In genomic region chr17:40364906-40365305, GRCh38 we compare ENCODE assay signal across 16 cellular contexts. TPM values are rescaled to one million over a fixed set of nuclear protein-coding genes. Genes with fewer than 3 reads are reported as not detected.
DNase-seq lines count a peak whose midpoint lies in the region; ATAC-seq, FAIRE-seq and TF ChIP-seq lines count a peak whose summit lies in the region.
"Had no signal": no experiment of that assay in that cellular context is flagged by ENCODE, and none has a peak within 500 bp of the region (broad histone marks: within the 10 kb centered on the region; RNA-seq: fewer than 3 reads in every experiment).

No MANE protein-coding gene starts in this region.

- TF ChIP-seq RAD21 in HepG2 (CRISPR knock-in tag; IDR thresholded peaks at IDR 0.05): no peak

- CTCF ChIA-PET in HepG2 (lab: Yijun Ruan, JAX; ENCODE audit: low intra/inter-chr PET ratio, low total read pairs): no interaction called here

- H3K27me3 ChIP-seq in HepG2 (ENCODE audit: control insufficient read depth in 1 of 2, insufficient read depth in 2 of 2, low read length in 2 of 2): peaks cover 0 to 11% of the 10 kb centered on the region in 2 experiments; a peak in 2 of 5 replicates
- H3K27me3 ChIP-seq in right lobe of liver: no peaks in the 10 kb centered on the region
- H3K27me3 ChIP-seq in astrocyte (ENCODE audit: insufficient read depth, low read length): peaks cover 4% of the 10 kb centered on the region
- no peaks in the 10 kb centered on the region for H3K27me3 ChIP-seq in HAP-1 (ENCODE audit: low read depth)

- TF ChIP-seq CTCF in HepG2 (CRISPR knock-in tag; IDR thresholded peaks at IDR 0.05) (no peak), right lobe of liver (IDR thresholded peaks at IDR 0.05) (no peak), astrocyte (IDR thresholded peaks at IDR 0.05; ENCODE audit: insufficient read depth, low read depth, low read length) (no peak)

- H3K4me2 ChIP-seq in HepG2 (ENCODE audit: low read depth, low read length) (no peak overlapping the region), astrocyte (ENCODE audit: low read length) (peak overlapping the region; percentile 90)

- no peaks in the 10 kb centered on the region for H4K20me1 ChIP-seq in HepG2 (ENCODE audit: insufficient read depth, low read length)
- no peaks in the 10 kb centered on the region for H4K20me1 ChIP-seq in astrocyte (ENCODE audit: insufficient read depth, low read length)

- peak overlapping the region; percentile 27 for H3K4me3 Mint-ChIP-seq in astrocyte (ENCODE audit: unreplicated experiment)
- H3K4me3 Mint-ChIP-seq: central memory CD8-positive, alpha-beta T cell had no signal

- intact Hi-C loops in HepG2 (cut with micrococcal nuclease; ENCODE audit: unreplicated experiment): no loop called here
- intact Hi-C loops in right lobe of liver (cut with DNase I): loop anchor here in 1 of 2 donors (10.0 kb wide), 1 partner anchor 120 kb away; no protein-coding TSS in a partner anchor

- DNase-seq in HepG2 (ENCODE audit: low spot score) (no peak), right lobe of liver (no peak), astrocyte (ENCODE audit: low read depth) (no peak), GM19238 (ENCODE audit: insufficient read length, low spot score) (no peak), HAP-1 (ENCODE audit: low spot score in 2 of 2) (no peak), DMS153 (lab: John Stamatoyannopoulos, UW) (no peak)
- DNase-seq: activated CD4-positive, alpha-beta T cell treated with anti-CD3 and anti-CD28 coated beads for 1 hour; activated CD8-positive, alpha-beta memory T cell treated with anti-CD3 and anti-CD28 coated beads, Interleukin-2, amount 50 U/mL, for 4 hours; AML-193; effector CD8-positive, alpha-beta T cell; NCI-H187 treated with DMSO at 0.1 percent for 48 hours; NCI-H446 had no signal

- no peak overlapping the region for H3K4me3 ChIP-seq in HepG2 (replicated peaks in 1 of 3; ENCODE audit: insufficient read depth in 1 of 3, low read depth in 2 of 3, low read length in 3 of 3)
- H3K4me3 ChIP-seq in right lobe of liver: no peak overlapping the region
- H3K4me3 ChIP-seq in astrocyte (ENCODE audit: insufficient read depth, low read depth, low read length): no peak overlapping the region
- peak overlapping the region; percentile 51 for H3K4me3 ChIP-seq in mesodermal cell (ENCODE audit: extremely low read depth, insufficient read depth, low read length, poor library complexity, severe bottlenecking)
- H3K4me3 ChIP-seq in HAP-1: no peak overlapping the region

- in situ Hi-C loops in HepG2 (cut with HindIII; ENCODE audit: extremely low pct_ligation_motif_present, low pct_unique_long_range_greater_than_20kb): loop anchor here (5.0 kb wide), 1 partner anchor 167 kb away; no protein-coding TSS in a partner anchor
- in situ Hi-C loops in HAP-1 (cut with MboI; ENCODE audit: low sequenced_read_pairs): loop anchor here (5.0 kb wide), 1 partner anchor 167 kb away; no protein-coding TSS in a partner anchor

- H3K36me3 Mint-ChIP-seq in astrocyte (ENCODE audit: low read depth, unreplicated experiment): no peaks in the 10 kb centered on the region

- H3K36me3 ChIP-seq in HepG2 (replicated peaks in 1 of 2; ENCODE audit: control insufficient read depth in 1 of 2, insufficient read depth in 2 of 2, low read length in 2 of 2): no peaks in the 10 kb centered on the region
- H3K36me3 ChIP-seq in right lobe of liver: no peaks in the 10 kb centered on the region
- no peaks in the 10 kb centered on the region for H3K36me3 ChIP-seq in astrocyte (ENCODE audit: insufficient read depth, low read length)
- H3K36me3 ChIP-seq in mesodermal cell (ENCODE audit: control insufficient read depth, insufficient read depth, low read length): no peaks in the 10 kb centered on the region
- no peaks in the 10 kb centered on the region for H3K36me3 ChIP-seq in HAP-1 (replicated peaks)

- no peak for TF ChIP-seq EP300 in HepG2 (IDR thresholded peaks at IDR 0.05; ENCODE audit: low read depth in 2 of 2, low read length in 2 of 2)
- TF ChIP-seq EP300 in HepG2 (CRISPR knock-in tag; IDR thresholded peaks at IDR 0.05; ENCODE audit: borderline replicate concordance): no peak

- POLR2A ChIA-PET in HepG2 (lab: Yijun Ruan, JAX): interaction anchor here (0.6 to 1.3 kb wide), 3 partner anchors 12 to 161 kb away, joined by 3 to 5 read pairs (median 4); no protein-coding TSS in a partner anchor

- BruUV-seq in HepG2 (replicated peaks; lab: Mats Ljungman, UMichigan): no TSS peak

- H3K4me1 ChIP-seq in HepG2 (ENCODE audit: insufficient read depth, low read length) (peaks cover 28% of the 10 kb centered on the region), right lobe of liver (no peaks in the 10 kb centered on the region), astrocyte (ENCODE audit: insufficient read depth, low read length) (peaks cover 6% of the 10 kb centered on the region), mesodermal cell (ENCODE audit: control insufficient read depth, insufficient read depth, low read length, poor library complexity, severe bottlenecking) (no peaks in the 10 kb centered on the region), HAP-1 (no peaks in the 10 kb centered on the region)

- H3K27me3 Mint-ChIP-seq in astrocyte (ENCODE audit: low read depth, unreplicated experiment): peaks cover 9% of the 10 kb centered on the region

- FAIRE-seq in HepG2 (lab: Jason Lieb, UNC): no peak
- no peak for FAIRE-seq in astrocyte (lab: Jason Lieb, UNC)

- no peak overlapping the region for H3K27ac Mint-ChIP-seq in astrocyte (ENCODE audit: unreplicated experiment)

- no peaks in the 10 kb centered on the region for H3K79me2 ChIP-seq in HepG2 (ENCODE audit: insufficient read depth, low read length)
- no peaks in the 10 kb centered on the region for H3K79me2 ChIP-seq in astrocyte (ENCODE audit: insufficient read depth, low read length)

- no peak for ATAC-seq in HepG2
- ATAC-seq in right lobe of liver: no peak
- no peak for ATAC-seq in HG03097 (IDR thresholded peaks at IDR 0.05; ENCODE audit: low FRiP score, unreplicated experiment)
- ATAC-seq: left lobe of liver had no signal

- H2AFZ ChIP-seq in HepG2 (ENCODE audit: low read length) (no peak overlapping the region), astrocyte (ENCODE audit: low read depth, low read length) (no peak overlapping the region)

- no peaks in the 10 kb centered on the region for H3K9me3 Mint-ChIP-seq in astrocyte (ENCODE audit: unreplicated experiment)
- H3K9me3 Mint-ChIP-seq: central memory CD8-positive, alpha-beta T cell had no signal

- no peak for TF ChIP-seq POLR2A in HepG2 (IDR thresholded peaks at IDR 0.05; ENCODE audit: insufficient read depth in 1 of 2, low read depth in 2 of 2, low read length in 2 of 2)
- no peak for TF ChIP-seq POLR2A in right lobe of liver (IDR thresholded peaks at IDR 0.05)

- peaks cover 2% of the 10 kb centered on the region for H3K4me1 Mint-ChIP-seq in astrocyte (ENCODE audit: low read depth, unreplicated experiment)

- H3K9me3 ChIP-seq in HepG2 (ENCODE audit: low read length) (no peaks in the 10 kb centered on the region), right lobe of liver (no peaks in the 10 kb centered on the region), astrocyte (ENCODE audit: insufficient read depth, low read depth, low read length) (no peaks in the 10 kb centered on the region), mesodermal cell (ENCODE audit: control insufficient read depth, low read length) (no peaks in the 10 kb centered on the region), HAP-1 (no peaks in the 10 kb centered on the region)

- H3K9ac ChIP-seq in HepG2 (ENCODE audit: insufficient read depth, low read depth, low read length): no peak overlapping the region
- no peak overlapping the region for H3K9ac ChIP-seq in astrocyte (ENCODE audit: low read length)

- 90% methylated on average over 9 of the region's 9 CpGs for WGBS in HepG2 (ENCODE audit: low lambda C conversion rate)
- 87% methylated on average over 4 of the region's 9 CpGs for WGBS in right lobe of liver (ENCODE audit: insufficient coverage, low coverage, low lambda C conversion rate, missing lambda C conversion rate)
- 83 to 87% methylated on average over 6 to 9 of the region's 9 CpGs for WGBS in mesodermal cell (ENCODE audit: insufficient coverage in 2 of 2), 2 experiments

- no peak overlapping the region for H3K27ac ChIP-seq in HepG2 (ENCODE audit: extremely low read length, insufficient read depth, low read length)
- no peak overlapping the region for H3K27ac ChIP-seq in right lobe of liver
- H3K27ac ChIP-seq in astrocyte (ENCODE audit: low read depth, low read length): no peak overlapping the region
- no peak overlapping the region for H3K27ac ChIP-seq in mesodermal cell (ENCODE audit: low read depth, low read length, severe bottlenecking)

RNA-seq across cellular contexts. Expression of gene GJD3, which starts 0.4 kb away (rescaled TPM):
- total RNA-seq in HepG2 (2016; rRNA removed; fragmentation: Illumina TruSeq; extraction: Trizol) (not detected in 2 replicates), right lobe of liver (under 1 TPM in 5 of 6 experiments, not detected in 1; 0.22 to 0.78 (median 0.37) TPM), astrocyte (0.34 and 0.43 TPM in 2 replicates)
- total RNA-seq in HepG2 (2016; cell fraction: cytosol; rRNA removed; fragmentation: Illumina TruSeq; extraction: Trizol; ENCODE audit: low read depth): not detected in 2 replicates
- not detected in 2 replicates for total RNA-seq in HepG2 (2016; cell fraction: insoluble cytoplasmic fraction; rRNA removed; fragmentation: Illumina TruSeq; extraction: Trizol)
- total RNA-seq in HepG2 (2016; cell fraction: membrane; rRNA removed; fragmentation: Illumina TruSeq; extraction: Trizol): not detected in 2 replicates
- total RNA-seq in HepG2 (2016; cell fraction: nucleus; rRNA removed; fragmentation: Illumina TruSeq; extraction: Trizol): not detected in 2 replicates
- not detected in 2 replicates for polyA plus RNA-seq in HepG2 (2011; rRNA removed)
- not detected in 2 replicates for polyA plus RNA-seq in HepG2 (2011; cell fraction: cytosol; rRNA removed)
- polyA plus RNA-seq in HepG2 (2011; cell fraction: nucleus; rRNA removed): not detected in 2 replicates
- polyA plus RNA-seq in HepG2 (2012): not detected in 2 replicates
- polyA plus RNA-seq in HepG2 (2016; cell fraction: cytosol; fragmentation: Illumina TruSeq; extraction: Trizol; ENCODE audit: low read depth): not detected in 2 replicates
- not detected in 2 replicates for polyA plus RNA-seq in HepG2 (2016; cell fraction: insoluble cytoplasmic fraction; fragmentation: Illumina TruSeq; extraction: Trizol; ENCODE audit: low read depth)
- not detected in 2 replicates for polyA plus RNA-seq in HepG2 (2016; cell fraction: membrane; fragmentation: Illumina TruSeq; extraction: Trizol; ENCODE audit: low read depth)
- not detected in 2 replicates for polyA plus RNA-seq in HepG2 (2016; cell fraction: nucleus; fragmentation: Illumina TruSeq; extraction: Trizol; ENCODE audit: insufficient read depth, low read depth)
- not detected in 2 replicates for polyA minus RNA-seq in HepG2 (2011; rRNA and poly(A)+ RNA removed; ENCODE audit: low replicate concordance)
- polyA minus RNA-seq in HepG2 (2011; cell fraction: cytosol; rRNA and poly(A)+ RNA removed): not detected in 2 replicates
- not detected in 2 replicates for polyA minus RNA-seq in HepG2 (2011; cell fraction: nucleus; rRNA and poly(A)+ RNA removed)
- polyA plus RNA-seq in mesodermal cell (2013, experiment 1 of 2): 0.37 TPM
- not detected for polyA plus RNA-seq in mesodermal cell (2013, experiment 2 of 2)

RNA-seq across cellular contexts. Expression of gene TOP2A, which starts 52.8 kb away (rescaled TPM):
- total RNA-seq in HepG2 (2016; rRNA removed; fragmentation: Illumina TruSeq; extraction: Trizol) (327 and 614 TPM in 2 replicates), right lobe of liver (1 to 10 TPM in 4 of 6 experiments, under 1 TPM in 2; 0.22 to 7.3 (median 3.0) TPM), astrocyte (7.3 and 12.6 TPM in 2 replicates)
- 35.7 and 38.5 TPM in 2 replicates for total RNA-seq in HepG2 (2016; cell fraction: cytosol; rRNA removed; fragmentation: Illumina TruSeq; extraction: Trizol; ENCODE audit: low read depth)
- total RNA-seq in HepG2 (2016; cell fraction: insoluble cytoplasmic fraction; rRNA removed; fragmentation: Illumina TruSeq; extraction: Trizol): 330 and 598 TPM in 2 replicates
- 112 and 128 TPM in 2 replicates for total RNA-seq in HepG2 (2016; cell fraction: membrane; rRNA removed; fragmentation: Illumina TruSeq; extraction: Trizol)
- total RNA-seq in HepG2 (2016; cell fraction: nucleus; rRNA removed; fragmentation: Illumina TruSeq; extraction: Trizol): 262 and 265 TPM in 2 replicates
- polyA plus RNA-seq in HepG2 (2011; rRNA removed): 52.7 and 108 TPM in 2 replicates
- polyA plus RNA-seq in HepG2 (2011; cell fraction: cytosol; rRNA removed): 35.8 and 39.5 TPM in 2 replicates
- 38.5 and 46.3 TPM in 2 replicates for polyA plus RNA-seq in HepG2 (2011; cell fraction: nucleus; rRNA removed)
- 78.9 and 178 TPM in 2 replicates for polyA plus RNA-seq in HepG2 (2012)
- polyA plus RNA-seq in HepG2 (2016; cell fraction: cytosol; fragmentation: Illumina TruSeq; extraction: Trizol; ENCODE audit: low read depth): 13.7 and 16.7 TPM in 2 replicates
- 406 and 447 TPM in 2 replicates for polyA plus RNA-seq in HepG2 (2016; cell fraction: insoluble cytoplasmic fraction; fragmentation: Illumina TruSeq; extraction: Trizol; ENCODE audit: low read depth)
- polyA plus RNA-seq in HepG2 (2016; cell fraction: membrane; fragmentation: Illumina TruSeq; extraction: Trizol; ENCODE audit: low read depth): 56.7 and 60.4 TPM in 2 replicates
- polyA plus RNA-seq in HepG2 (2016; cell fraction: nucleus; fragmentation: Illumina TruSeq; extraction: Trizol; ENCODE audit: insufficient read depth, low read depth): 324 and 347 TPM in 2 replicates
- 29.3 and 72.8 TPM in 2 replicates for polyA minus RNA-seq in HepG2 (2011; rRNA and poly(A)+ RNA removed; ENCODE audit: low replicate concordance)
- polyA minus RNA-seq in HepG2 (2011; cell fraction: cytosol; rRNA and poly(A)+ RNA removed): 58.4 and 82.8 TPM in 2 replicates
- polyA minus RNA-seq in HepG2 (2011; cell fraction: nucleus; rRNA and poly(A)+ RNA removed): 83.2 and 96.0 TPM in 2 replicates
- 189 TPM for polyA plus RNA-seq in mesodermal cell (2013, experiment 1 of 2)
- 212 TPM for polyA plus RNA-seq in mesodermal cell (2013, experiment 2 of 2)

RNA-seq across cellular contexts. Expression of gene RARA, which starts 55.9 kb away (rescaled TPM):
- total RNA-seq in HepG2 (2016; rRNA removed; fragmentation: Illumina TruSeq; extraction: Trizol): 8.6 and 8.9 TPM in 2 replicates
- total RNA-seq in HepG2 (2016; cell fraction: cytosol; rRNA removed; fragmentation: Illumina TruSeq; extraction: Trizol; ENCODE audit: low read depth): 3.2 and 3.7 TPM in 2 replicates
- total RNA-seq in HepG2 (2016; cell fraction: insoluble cytoplasmic fraction; rRNA removed; fragmentation: Illumina TruSeq; extraction: Trizol): 6.7 and 9.5 TPM in 2 replicates
- 8.2 and 11.1 TPM in 2 replicates for total RNA-seq in HepG2 (2016; cell fraction: membrane; rRNA removed; fragmentation: Illumina TruSeq; extraction: Trizol)
- 6.0 and 7.0 TPM in 2 replicates for total RNA-seq in HepG2 (2016; cell fraction: nucleus; rRNA removed; fragmentation: Illumina TruSeq; extraction: Trizol)
- 6.0 and 6.4 TPM in 2 replicates for polyA plus RNA-seq in HepG2 (2011; rRNA removed)
- polyA plus RNA-seq in HepG2 (2011; cell fraction: cytosol; rRNA removed): 2.2 and 3.8 TPM in 2 replicates
- polyA plus RNA-seq in HepG2 (2011; cell fraction: nucleus; rRNA removed): 13.2 and 13.3 TPM in 2 replicates
- polyA plus RNA-seq in HepG2 (2012): 15.4 and 16.1 TPM in 2 replicates
- 3.8 and 5.4 TPM in 2 replicates for polyA plus RNA-seq in HepG2 (2016; cell fraction: cytosol; fragmentation: Illumina TruSeq; extraction: Trizol; ENCODE audit: low read depth)
- polyA plus RNA-seq in HepG2 (2016; cell fraction: insoluble cytoplasmic fraction; fragmentation: Illumina TruSeq; extraction: Trizol; ENCODE audit: low read depth): 12.7 and 17.8 TPM in 2 replicates
- 9.6 and 13.8 TPM in 2 replicates for polyA plus RNA-seq in HepG2 (2016; cell fraction: membrane; fragmentation: Illumina TruSeq; extraction: Trizol; ENCODE audit: low read depth)
- polyA plus RNA-seq in HepG2 (2016; cell fraction: nucleus; fragmentation: Illumina TruSeq; extraction: Trizol; ENCODE audit: insufficient read depth, low read depth): 19.0 and 19.4 TPM in 2 replicates
- polyA minus RNA-seq in HepG2 (2011; rRNA and poly(A)+ RNA removed; ENCODE audit: low replicate concordance): 6.4 and 11.7 TPM in 2 replicates
- 6.7 and 8.2 TPM in 2 replicates for polyA minus RNA-seq in HepG2 (2011; cell fraction: cytosol; rRNA and poly(A)+ RNA removed)
- 5.2 and 6.7 TPM in 2 replicates for polyA minus RNA-seq in HepG2 (2011; cell fraction: nucleus; rRNA and poly(A)+ RNA removed)
- total RNA-seq in right lobe of liver: 10 to 100 TPM; 17.7 to 41.9 (median 22.9) TPM
- 37.6 and 38.8 TPM in 2 replicates for total RNA-seq in astrocyte
- polyA plus RNA-seq in mesodermal cell (2013, experiment 1 of 2): 40.2 TPM
- polyA plus RNA-seq in mesodermal cell (2013, experiment 2 of 2): 31.4 TPM
